9 cellular contexts compared by ENCODE assay signal in the genomic region with DNA sequence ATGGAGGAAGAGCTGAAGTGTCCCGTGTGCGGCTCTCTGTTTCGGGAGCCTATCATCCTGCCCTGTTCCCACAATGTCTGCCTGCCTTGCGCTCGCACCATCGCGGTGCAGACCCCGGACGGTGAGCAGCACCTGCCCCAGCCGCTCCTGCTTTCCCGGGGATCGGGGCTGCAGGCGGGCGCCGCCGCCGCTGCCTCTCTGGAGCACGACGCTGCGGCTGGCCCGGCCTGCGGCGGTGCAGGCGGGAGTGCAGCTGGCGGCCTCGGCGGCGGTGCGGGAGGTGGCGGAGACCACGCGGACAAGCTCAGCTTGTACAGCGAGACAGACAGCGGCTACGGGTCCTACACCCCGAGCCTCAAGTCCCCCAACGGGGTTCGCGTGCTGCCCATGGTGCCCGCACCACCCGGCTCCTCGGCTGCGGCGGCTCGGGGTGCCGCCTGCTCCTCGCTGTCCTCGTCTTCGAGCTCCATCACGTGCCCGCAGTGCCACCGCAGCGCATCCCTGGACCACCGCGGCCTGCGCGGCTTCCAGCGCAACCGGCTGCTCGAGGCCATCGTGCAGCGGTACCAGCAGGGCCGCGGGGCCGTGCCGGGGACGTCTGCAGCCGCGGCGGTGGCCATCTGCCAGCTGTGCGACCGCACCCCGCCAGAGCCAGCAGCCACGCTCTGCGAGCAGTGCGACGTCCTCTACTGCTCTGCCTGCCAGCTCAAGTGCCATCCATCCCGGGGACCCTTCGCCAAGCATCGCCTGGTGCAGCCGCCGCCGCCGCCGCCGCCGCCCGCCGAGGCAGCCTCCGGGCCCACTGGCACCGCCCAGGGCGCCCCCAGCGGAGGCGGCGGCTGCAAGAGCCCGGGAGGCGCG. TPM values are rescaled to one million over a fixed set of nuclear protein-coding genes. Genes with fewer than 3 reads are reported as not detected.
A peak's percentile ranks its signal among the peaks of the same experiment; 100 is the strongest.
DNase-seq lines count a peak whose midpoint lies in the region; ATAC-seq and TF ChIP-seq lines count a peak whose summit lies in the region.
"Had no signal": no experiment of that assay in that cellular context is flagged by ENCODE, and none has a peak within 500 bp of the region (broad histone marks: within the 10 kb centered on the region; RNA-seq: fewer than 3 reads in every experiment).

No MANE protein-coding gene starts in this region.

- no peaks in the 10 kb centered on the region for H3K79me2 ChIP-seq in smooth muscle cell (ENCODE audit: low read depth)

- H2AFZ ChIP-seq in smooth muscle cell (ENCODE audit: low read depth), result no peak overlapping the region

- 33% methylated on average over 71 of the region's 98 CpGs for WGBS in smooth muscle cell (ENCODE audit: low lambda C conversion rate)

- no peak overlapping the region for H3K9ac ChIP-seq in smooth muscle cell (ENCODE audit: low read depth)

- H3K36me3 Mint-ChIP-seq in activated CD4-positive, alpha-beta T cell treated with anti-CD3 and anti-CD28 coated beads for 36 hours (ENCODE audit: low read depth), result no peaks in the 10 kb centered on the region

- no peaks in the 10 kb centered on the region for H4K20me1 ChIP-seq in smooth muscle cell (ENCODE audit: low read depth)

- POLR2A ChIA-PET in activated CD4-positive, alpha-beta T cell treated with anti-CD3 and anti-CD28 coated beads for 36 hours (lab: Charles Lee), result interaction anchor here (0.5 kb wide), 1 partner anchor 105 kb away, joined by 3 read pairs; no protein-coding TSS in a partner anchor
- POLR2A ChIA-PET in RWPE1 (lab: Yijun Ruan, JAX; ENCODE audit: low non-redundant PET), result no interaction called here

- H3K4me1 Mint-ChIP-seq in activated CD4-positive, alpha-beta T cell treated with anti-CD3 and anti-CD28 coated beads for 36 hours, result peaks cover 6% of the 10 kb centered on the region

- H3K27ac Mint-ChIP-seq in activated CD4-positive, alpha-beta T cell treated with anti-CD3 and anti-CD28 coated beads for 36 hours, result no peak overlapping the region

- TF ChIP-seq CTCF in smooth muscle cell (IDR thresholded peaks at IDR 0.05; ENCODE audit: borderline replicate concordance, insufficient read depth, poor library complexity, severe bottlenecking) (no peak), RWPE1 (conservative IDR thresholded peaks at IDR 0.05; ENCODE audit: low read depth) (no peak)

- no peaks in the 10 kb centered on the region for H3F3A ChIP-seq in smooth muscle cell (ENCODE audit: low read depth)

- H3K36me3 ChIP-seq in smooth muscle cell (ENCODE audit: low read depth), result no peaks in the 10 kb centered on the region

- H3K27ac ChIP-seq in smooth muscle cell (ENCODE audit: low read depth) (no peak overlapping the region), RWPE1 (no peak overlapping the region)
- H3K27ac ChIP-seq: C4-2B had no signal

- peaks cover 18% of the 10 kb centered on the region for H3K4me1 ChIP-seq in smooth muscle cell (ENCODE audit: low read depth)

- peak; percentile 8 for DNase-seq in activated CD4-positive, alpha-beta T cell treated with anti-CD3 and anti-CD28 coated beads for 36 hours
- no peak for DNase-seq in activated CD4-positive, alpha-beta T cell treated with anti-CD3 and anti-CD28 coated beads, Interleukin-2, amount 50 U/mL, for 1 hour
- DNase-seq in SHP77 treated with DMSO at 0.1 percent for 48 hours (lab: John Stamatoyannopoulos, UW) (peak; percentile 20), left ventricle myocardium superior (no peak), smooth muscle cell (lab: John Stamatoyannopoulos, UW; ENCODE audit: unreplicated experiment) (no peak), RWPE1 (ENCODE audit: low spot score) (no peak)

- peak overlapping the region; percentile 96 for H3K4me2 ChIP-seq in smooth muscle cell

- CTCF ChIA-PET in activated CD4-positive, alpha-beta T cell treated with anti-CD3 and anti-CD28 coated beads for 36 hours (lab: Charles Lee), result interaction anchor here (0.6 to 1.1 kb wide), 3 partner anchors 71 to 312 kb away, joined by 3 to 4 read pairs (median 3); no protein-coding TSS in a partner anchor
- CTCF ChIA-PET in RWPE1 (lab: Yijun Ruan, JAX), result interaction anchor here (0.5 kb wide), 1 partner anchor 11 kb away, joined by 3 read pairs; no protein-coding TSS in a partner anchor

- intact Hi-C loops in activated CD4-positive, alpha-beta T cell treated with anti-CD3 and anti-CD28 coated beads for 36 hours (cut with DNase I, micrococcal nuclease), result loop anchor here in 1 of 2 experiments (1.0 kb wide), 1 partner anchor 737 kb away; the partner anchor contains the start of gene PGBD5
- intact Hi-C loops in left ventricle myocardium superior (cut with micrococcal nuclease), result no loop called here

- no peak for ATAC-seq in activated CD4-positive, alpha-beta T cell treated with anti-CD3 and anti-CD28 coated beads for 36 hours
- ATAC-seq in left ventricle myocardium superior, result peak; percentile 26
- ATAC-seq in HG03025 (IDR thresholded peaks at IDR 0.05; ENCODE audit: low FRiP score, unreplicated experiment), result no peak
- no peak for ATAC-seq in GM21786 (IDR thresholded peaks at IDR 0.05; ENCODE audit: unreplicated experiment)

- no peaks in the 10 kb centered on the region for H3K9me3 ChIP-seq in smooth muscle cell (replicated peaks; ENCODE audit: low read depth)

- peaks cover 88% of the 10 kb centered on the region for H3K27me3 ChIP-seq in smooth muscle cell (ENCODE audit: low read depth)

- H3K27me3 Mint-ChIP-seq in activated CD4-positive, alpha-beta T cell treated with anti-CD3 and anti-CD28 coated beads for 36 hours, result peaks cover 55% of the 10 kb centered on the region

- no peaks in the 10 kb centered on the region for H3K9me3 Mint-ChIP-seq in activated CD4-positive, alpha-beta T cell treated with anti-CD3 and anti-CD28 coated beads for 36 hours (ENCODE audit: low read depth)

- no peak overlapping the region for H3K4me3 ChIP-seq in smooth muscle cell

- H3K4me3 Mint-ChIP-seq in activated CD4-positive, alpha-beta T cell treated with anti-CD3 and anti-CD28 coated beads for 36 hours, result no peak overlapping the region

RNA-seq across cellular contexts. Expression of gene TRIM67, which starts 1.3 kb away (rescaled TPM):
- not detected for total RNA-seq in activated CD4-positive, alpha-beta T cell treated with anti-CD3 and anti-CD28 coated beads for 36 hours
- not detected for total RNA-seq in left ventricle myocardium superior
- 0.04 TPM in 1 of 2 replicates, not detected in the other for total RNA-seq in smooth muscle cell
- polyA plus RNA-seq in smooth muscle cell, result 0.13 and 0.25 TPM in 2 replicates

Comparison
In these comparisons a context has a peak if more than half of its experiments do, and no peak if none do; other contexts are left out.
1. DNase-seq: peak in activated CD4-positive, alpha-beta T cell treated with anti-CD3 and anti-CD28 coated beads for 36 hours (single experiment) and SHP77 treated with DMSO at 0.1 percent for 48 hours (single experiment); none in activated CD4-positive, alpha-beta T cell treated with anti-CD3 and anti-CD28 coated beads, Interleukin-2, amount 50 U/mL, for 1 hour (single experiment), left ventricle myocardium superior (single experiment), smooth muscle cell (single experiment) and RWPE1 (single experiment).